Comparison of ENCODE assay signal across 14 cellular contexts in genomic region chr1:89681045-89681729, GRCh38. TPM values are rescaled to one million over a fixed set of nuclear protein-coding genes. Genes with fewer than 3 reads are reported as not detected.
DNase-seq lines count a peak whose midpoint lies in the region; ATAC-seq lines count a peak whose summit lies in the region.
"Had no signal": no experiment of that assay in that cellular context is flagged by ENCODE, and none has a peak within 500 bp of the region (broad histone marks: within the 10 kb centered on the region; RNA-seq: fewer than 3 reads in every experiment).

No MANE protein-coding gene starts in this region.

- peak overlapping the region; percentile 22 to 71 for H3K27ac Mint-ChIP-seq in activated naive CD4-positive, alpha-beta T cell treated with anti-CD3 and anti-CD28 coated beads, Interleukin-2, amount 50 U/mL, for 72 hours

- H3K36me3 Mint-ChIP-seq in activated naive CD4-positive, alpha-beta T cell treated with anti-CD3 and anti-CD28 coated beads, Interleukin-2, amount 50 U/mL, for 72 hours = peaks cover 30 to 58% of the 10 kb centered on the region in 2 donors

- no peak for ATAC-seq in activated naive CD4-positive, alpha-beta T cell treated with anti-CD3 and anti-CD28 coated beads, Interleukin-2, amount 50 U/mL, for 72 hours
- peak; percentile 74 for ATAC-seq in GM21786 (IDR thresholded peaks at IDR 0.05; ENCODE audit: unreplicated experiment)
- ATAC-seq in stimulated activated naive CD8-positive, alpha-beta T cell treated with anti-CD3 and anti-CD28 coated beads, Interleukin-15, Interleukin-2, amounts not matched to agents 100 U/mL and 50 U/mL, for 24 hours = no peak

- in situ Hi-C loops in ACHN (cut with HindIII; ENCODE audit: low pct_ligation_motif_present, low pct_unique_long_range_greater_than_20kb, low sequenced_read_pairs) = no loop called here

- peaks cover 7 to 22% of the 10 kb centered on the region in 2 donors for H3K9me3 Mint-ChIP-seq in activated naive CD4-positive, alpha-beta T cell treated with anti-CD3 and anti-CD28 coated beads, Interleukin-2, amount 50 U/mL, for 72 hours

- no peak for DNase-seq in activated naive CD4-positive, alpha-beta T cell treated with anti-CD3 and anti-CD28 coated beads, Interleukin-2, amount 50 U/mL, for 72 hours (ENCODE audit: low spot score in 2 of 2)
- DNase-seq in activated naive CD4-positive, alpha-beta T cell (lab: John Stamatoyannopoulos, UW) = no peak
- DNase-seq in NOMO-1 treated with dmso at 0.1 percent for 144 hours (lab: John Stamatoyannopoulos, UW; ENCODE audit: unreplicated experiment) = peak; percentile 61
- DNase-seq in stimulated activated naive CD8-positive, alpha-beta T cell treated with anti-CD3 and anti-CD28 coated beads, Interleukin-15, Interleukin-2, amounts not matched to agents 100 U/mL and 50 U/mL, for 24 hours = no peak
- DNase-seq in ACHN = no peak
- DNase-seq in mesenteric fat pad (ENCODE audit: low spot score) = no peak
- DNase-seq in stimulated activated CD8-positive, alpha-beta memory T cell treated with anti-CD3 and anti-CD28 coated beads, Interleukin-4, amount 100 ng/mL, for 48 hours = no peak
- DNase-seq: activated T-cell treated with anti-CD3 and anti-CD28 coated beads, Interleukin-2, amount 50 U/mL, for 1 hour; DMS79 treated with DMSO at 0.1 percent for 48 hours; mammary epithelial cell; NCI-H226; occipital lobe; stimulated activated CD4-positive, alpha-beta T cell treated with anti-CD3 and anti-CD28 coated beads, Interleukin-12 subunit alpha, Interleukin-12 subunit beta, amount 100 ng/mL, for 4 hours had no signal

RNA-seq across cellular contexts. Expression of gene LRRC8C, which starts 48.3 kb away (rescaled TPM):
- total RNA-seq in activated naive CD4-positive, alpha-beta T cell treated with anti-CD3 and anti-CD28 coated beads, Interleukin-2, amount 50 U/mL, for 72 hours = 10 to 100 TPM; 27.0 to 31.7 TPM
- total RNA-seq in mesenteric fat pad = 22.9 TPM
